10 cellular contexts compared by ENCODE assay signal in genomic region chr5:59042201-59042600, GRCh38.
DNase-seq lines count a peak whose midpoint lies in the region; ATAC-seq and TF ChIP-seq lines count a peak whose summit lies in the region.
"Had no signal": no experiment of that assay in that cellular context is flagged by ENCODE, and none has a peak within 500 bp of the region (broad histone marks: within the 10 kb centered on the region; RNA-seq: fewer than 3 reads in every experiment).

No MANE protein-coding gene starts in this region.

- no peaks in the 10 kb centered on the region for H3K9me3 Mint-ChIP-seq in activated naive CD8-positive, alpha-beta T cell (ENCODE audit: low read depth)

- no peaks in the 10 kb centered on the region for H3K36me3 Mint-ChIP-seq in activated naive CD8-positive, alpha-beta T cell

- H3K27me3 Mint-ChIP-seq in activated naive CD8-positive, alpha-beta T cell, result no peaks in the 10 kb centered on the region

- DNase-seq in ACHN (peak; percentile 39), HCEC 1CT (peak; percentile 61), left lung (no peak), activated gamma-delta T cell treated with Interleukin-2 at 50 U/mL for 16 hours (no peak), prostate gland (ENCODE audit: low spot score) (no peak), colonic mucosa (no peak)
- DNase-seq: DMS 273 treated with DMSO at 0.1 percent for 48 hours, trophoblast cell had no signal

- H3K27me3 ChIP-seq in left lung (no peaks in the 10 kb centered on the region), prostate gland (replicated peaks; ENCODE audit: insufficient read depth) (no peaks in the 10 kb centered on the region), colonic mucosa (no peaks in the 10 kb centered on the region)

- H3K27ac ChIP-seq in left lung (peak overlapping the region; percentile 40 to 42), prostate gland (no peak overlapping the region), colonic mucosa (no peak overlapping the region)

- no peak for TF ChIP-seq POLR2A in prostate gland (IDR thresholded peaks at IDR 0.05)

- intact Hi-C loops in left lung (cut with DNase I), result no loop called here
- intact Hi-C loops in prostate gland (cut with DNase I), result no loop called here
- intact Hi-C loops in colonic mucosa (cut with DNase I), result no loop called here

- no peaks in the 10 kb centered on the region for H3K36me3 ChIP-seq in left lung
- no peaks in the 10 kb centered on the region for H3K36me3 ChIP-seq in prostate gland
- H3K36me3 ChIP-seq in colonic mucosa, result no peaks in the 10 kb centered on the region

- H3K4me3 ChIP-seq in left lung (no peak overlapping the region), prostate gland (no peak overlapping the region), colonic mucosa (no peak overlapping the region)

- peaks cover 13 to 50% of the 10 kb centered on the region in 2 donors for H3K4me1 ChIP-seq in left lung
- H3K4me1 ChIP-seq in prostate gland (replicated peaks), result no peaks in the 10 kb centered on the region
- H3K4me1 ChIP-seq in colonic mucosa, result no peaks in the 10 kb centered on the region

- H3K4me3 Mint-ChIP-seq in activated naive CD8-positive, alpha-beta T cell, result peak overlapping the region; percentile 64

- in situ Hi-C loops in ACHN (cut with HindIII; ENCODE audit: low pct_ligation_motif_present, low pct_unique_long_range_greater_than_20kb, low sequenced_read_pairs), result no loop called here

- 55% methylated on average over 4 of the region's 4 CpGs for WGBS in prostate gland

- ATAC-seq in left lung (no peak), HG02870 (IDR thresholded peaks at IDR 0.05; ENCODE audit: unreplicated experiment) (no peak)

- no peak overlapping the region for H3K27ac Mint-ChIP-seq in activated naive CD8-positive, alpha-beta T cell

- peaks cover 38% of the 10 kb centered on the region for H3K4me1 Mint-ChIP-seq in activated naive CD8-positive, alpha-beta T cell (ENCODE audit: low read depth)

- H3K9ac ChIP-seq in colonic mucosa (ENCODE audit: low read depth in 2 of 2, low read length in 2 of 2), result no peak overlapping the region

- TF ChIP-seq CTCF in left lung (IDR thresholded peaks at IDR 0.05), result no peak
- no peak for TF ChIP-seq CTCF in prostate gland (IDR thresholded peaks at IDR 0.05)
- TF ChIP-seq CTCF in colonic mucosa (IDR thresholded peaks at IDR 0.05), result no peak

- H3K9me3 ChIP-seq in left lung (no peaks in the 10 kb centered on the region), prostate gland (no peaks in the 10 kb centered on the region), colonic mucosa (no peaks in the 10 kb centered on the region)

Comparison
In these comparisons a context has a peak if more than half of its experiments do, and no peak if none do; other contexts are left out.
1. DNase-seq: peak in ACHN (single experiment) and HCEC 1CT (single experiment); none in left lung (0 of 2), activated gamma-delta T cell treated with Interleukin-2 at 50 U/mL for 16 hours (single experiment), prostate gland (single experiment) and colonic mucosa (single experiment).
2. H3K27ac ChIP-seq: peak in left lung (2 of 2); none in prostate gland (0 of 2) and colonic mucosa (single experiment).